8 cellular contexts compared by ENCODE assay signal in the genomic region with DNA sequence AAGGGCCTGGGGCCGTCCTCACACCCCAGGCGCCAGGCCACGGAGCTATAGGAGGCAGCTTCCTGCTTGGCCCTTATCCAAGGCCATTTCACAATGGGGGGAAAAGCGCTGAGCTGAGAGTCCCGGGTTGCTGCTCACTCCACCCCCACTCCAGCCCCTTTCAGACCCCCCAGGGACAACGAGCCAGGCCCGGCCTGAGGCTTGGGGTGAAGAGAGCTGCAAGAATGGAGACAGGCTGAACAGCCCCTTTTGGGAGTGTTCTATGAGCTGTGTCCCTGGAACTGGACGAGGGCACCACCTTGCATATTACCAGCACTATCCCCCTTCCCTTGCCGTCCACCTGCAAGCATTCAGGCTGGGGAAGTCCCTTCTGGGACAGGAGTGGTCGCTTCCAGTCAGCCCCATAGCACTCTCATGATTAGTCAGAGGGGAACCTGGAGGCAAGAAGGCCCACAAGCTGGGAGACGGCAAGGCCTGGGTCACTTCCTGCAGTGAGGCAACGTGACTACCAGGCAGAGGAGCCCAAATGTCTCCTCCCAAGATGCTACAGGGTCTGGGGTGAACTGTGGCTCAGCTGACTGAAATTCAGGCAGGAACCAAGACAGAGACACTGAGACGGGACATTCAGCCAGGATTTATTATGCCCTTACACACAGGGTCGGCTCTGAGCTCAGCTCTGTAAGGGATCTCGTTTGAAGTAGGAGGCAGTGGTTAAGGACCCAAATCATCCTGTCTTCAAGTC. TPM values are rescaled to one million over a fixed set of nuclear protein-coding genes. Genes with fewer than 3 reads are reported as not detected.
DNase-seq lines count a peak whose midpoint lies in the region; ATAC-seq and TF ChIP-seq lines count a peak whose summit lies in the region.

No MANE protein-coding gene starts in this region.

- H3K36me3 Mint-ChIP-seq in Calu3 (ENCODE audit: insufficient read depth, unreplicated experiment) (peaks cover 5% of the 10 kb centered on the region), nephron (ENCODE audit: low read depth) (no peaks in the 10 kb centered on the region)

- H3K4me1 Mint-ChIP-seq in Calu3 (ENCODE audit: low read depth, unreplicated experiment) (peaks cover 19% of the 10 kb centered on the region), nephron (peaks cover 73% of the 10 kb centered on the region)

- H3K4me3 Mint-ChIP-seq in Calu3 (ENCODE audit: low read depth, unreplicated experiment) (no peak overlapping the region), nephron (peak overlapping the region in 1 of 3 experiments; percentile 39)

- DNase-seq in Calu3 (peak; percentile 75), upper lobe of right lung (peak; percentile 76), iPS-NIHi7 (ENCODE audit: extremely low spot score) (no peak)
- peak; percentile 42 for DNase-seq in effector CD4-positive, alpha-beta T cell

- intact Hi-C loops in Calu3 (cut with micrococcal nuclease; ENCODE audit: unreplicated experiment) (loop anchor here (5.0 kb wide), 2 partner anchors 115 to 225 kb away; a partner anchor contains a TSS), upper lobe of right lung (cut with DNase I) (loop anchor here (5.0 to 10.0 kb wide), 2 partner anchors 67 to 225 kb away; no protein-coding TSS in a partner anchor)

- no peaks in the 10 kb centered on the region for H3K9me3 ChIP-seq in upper lobe of right lung

- ATAC-seq in GM21390 (IDR thresholded peaks at IDR 0.05; ENCODE audit: unreplicated experiment) (peak; percentile 58), upper lobe of right lung (peak; percentile 63)
- ATAC-seq in activated CD4-positive, CD25-positive, alpha-beta regulatory T cell treated with anti-CD3 and anti-CD28 coated beads, Interleukin-2, amount 50 U/mL, for 24 hours: peak; percentile 65 to 66

- H3K27ac ChIP-seq in upper lobe of right lung: peak overlapping the region; percentile 74

- H3K27me3 Mint-ChIP-seq in Calu3 (ENCODE audit: unreplicated experiment) (no peaks in the 10 kb centered on the region), nephron (ENCODE audit: low read depth) (peaks cover 4% of the 10 kb centered on the region)

- BruUV-seq in Calu3 (replicated peaks; lab: Mats Ljungman, UMichigan): TSS peak; percentile 27

- H3K27me3 ChIP-seq in upper lobe of right lung: no peaks in the 10 kb centered on the region

- no peaks in the 10 kb centered on the region for H3K36me3 ChIP-seq in upper lobe of right lung

- peak; percentile 25; the same call in 1 of the 2 replicates for TF ChIP-seq EP300 in Ishikawa (IDR thresholded peaks at IDR 0.05; ENCODE audit: borderline replicate concordance)

- H3K4me3 ChIP-seq in upper lobe of right lung: no peak overlapping the region

- H3K9me3 Mint-ChIP-seq in Calu3 (ENCODE audit: low read depth, unreplicated experiment): peaks cover 2% of the 10 kb centered on the region
- no peaks in the 10 kb centered on the region for H3K9me3 Mint-ChIP-seq in nephron

- TF ChIP-seq RAD21 in Ishikawa (IDR thresholded peaks at IDR 0.05; ENCODE audit: low read depth): no peak

- peaks cover 44% of the 10 kb centered on the region for H3K4me1 ChIP-seq in upper lobe of right lung

- H3K27ac Mint-ChIP-seq in Calu3 (ENCODE audit: unreplicated experiment): peak overlapping the region; percentile 44
- H3K27ac Mint-ChIP-seq in nephron: peak overlapping the region; percentile 84 to 93 (median 88)

- TF ChIP-seq CTCF in Calu3 (IDR thresholded peaks at IDR 0.05; ENCODE audit: unreplicated experiment): no peak
- no peak for TF ChIP-seq CTCF in nephron (IDR thresholded peaks at IDR 0.05; ENCODE audit: unreplicated experiment in 3 of 3)
- TF ChIP-seq CTCF in upper lobe of right lung (IDR thresholded peaks at IDR 0.05): no peak

- CTCF ChIA-PET in Calu3 (lab: Charles Lee): interaction anchor here (0.6 to 3.9 kb wide), 8 partner anchors 9 to 192 kb away, joined by 3 to 75 read pairs (median 3); a partner anchor contains a TSS

TF ChIP-seq in Ishikawa, 13 proteins besides CTCF, POLR2A, EP300 and RAD21:
- no peak for TF ChIP-seq CREB1 (IDR thresholded peaks at IDR 0.05; ENCODE audit: low read depth)
- no peak for TF ChIP-seq ZBTB7A (IDR thresholded peaks at IDR 0.05; ENCODE audit: low read depth)
- TF ChIP-seq, protein P1, sequence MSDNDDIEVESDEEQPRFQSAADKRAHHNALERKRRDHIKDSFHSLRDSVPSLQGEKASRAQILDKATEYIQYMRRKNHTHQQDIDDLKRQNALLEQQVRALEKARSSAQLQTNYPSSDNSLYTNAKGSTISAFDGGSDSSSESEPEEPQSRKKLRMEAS (IDR thresholded peaks at IDR 0.05): no peak
- TF ChIP-seq NFIC (IDR thresholded peaks at IDR 0.05): peak; percentile 86
- TF ChIP-seq, protein P2, sequence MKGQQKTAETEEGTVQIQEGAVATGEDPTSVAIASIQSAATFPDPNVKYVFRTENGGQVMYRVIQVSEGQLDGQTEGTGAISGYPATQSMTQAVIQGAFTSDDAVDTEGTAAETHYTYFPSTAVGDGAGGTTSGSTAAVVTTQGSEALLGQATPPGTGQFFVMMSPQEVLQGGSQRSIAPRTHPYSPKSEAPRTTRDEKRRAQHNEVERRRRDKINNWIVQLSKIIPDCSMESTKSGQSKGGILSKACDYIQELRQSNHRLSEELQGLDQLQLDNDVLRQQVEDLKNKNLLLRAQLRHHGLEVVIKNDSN (IDR thresholded peaks at IDR 0.05): no peak
- TF ChIP-seq TCF12 (IDR thresholded peaks at IDR 0.05; ENCODE audit: low read depth): peak; percentile 17; the same call in 1 of the 2 replicates
- TF ChIP-seq CEBPB (IDR thresholded peaks at IDR 0.05): peak; percentile 80

RNA-seq across cellular contexts. Expression of a gene that starts 8.6 kb away (rescaled TPM):
- total RNA-seq in Calu3 (2022) (96.5 and 113 TPM in 2 replicates), upper lobe of right lung (132 TPM)
